11 cellular contexts compared by ENCODE assay signal in the genomic region with DNA sequence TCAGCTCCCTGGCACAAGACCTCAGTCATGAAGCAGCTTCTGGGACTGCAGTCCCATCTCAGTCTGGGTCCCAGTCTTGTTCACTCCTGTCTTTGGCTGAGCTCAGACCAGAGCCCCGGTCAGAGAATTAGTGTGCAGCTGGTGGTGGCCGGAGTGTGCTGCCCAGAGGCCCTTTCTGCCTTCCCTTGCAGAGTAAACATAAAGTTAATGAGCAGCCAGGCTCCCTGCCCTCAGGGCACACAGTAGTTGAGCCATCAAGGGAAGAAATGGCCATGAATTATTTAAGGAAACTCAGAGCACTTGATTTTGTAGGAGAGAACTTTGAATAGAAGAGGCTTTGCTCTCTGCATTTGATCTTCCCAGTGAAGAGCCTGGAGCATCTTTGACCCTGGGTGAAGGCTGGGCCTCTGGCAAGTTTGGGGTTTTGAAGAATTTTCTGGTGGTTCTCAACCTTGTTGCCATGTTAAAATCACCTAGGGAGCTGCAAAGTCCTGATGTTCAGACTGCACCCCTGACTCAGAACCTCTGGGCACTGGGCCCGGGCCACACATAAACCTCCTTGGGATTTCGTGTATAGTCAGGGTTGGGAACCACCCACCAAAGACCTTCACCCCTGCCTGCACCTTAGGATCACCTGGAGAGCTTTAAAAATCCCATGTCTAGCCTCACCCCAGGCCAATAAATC. TPM values are rescaled to one million over a fixed set of nuclear protein-coding genes. Genes with fewer than 3 reads are reported as not detected.
DNase-seq lines count a peak whose midpoint lies in the region; TF ChIP-seq lines count a peak whose summit lies in the region.
"Had no signal": no experiment of that assay in that cellular context is flagged by ENCODE, and none has a peak within 500 bp of the region (broad histone marks: within the 10 kb centered on the region; RNA-seq: fewer than 3 reads in every experiment).

No MANE protein-coding gene starts in this region.

- no peaks in the 10 kb centered on the region for H3K9me3 ChIP-seq in transverse colon
- H3K9me3 ChIP-seq in sigmoid colon, result no peaks in the 10 kb centered on the region

- H3K27ac ChIP-seq in transverse colon (no peak overlapping the region), sigmoid colon (no peak overlapping the region)
- H3K27ac ChIP-seq: HL-60 had no signal

- peaks cover 81% of the 10 kb centered on the region for H3K4me1 Mint-ChIP-seq in activated naive CD8-positive, alpha-beta T cell (ENCODE audit: low read depth)
- peaks cover 70% of the 10 kb centered on the region for H3K4me1 Mint-ChIP-seq in activated naive CD8-positive, alpha-beta T cell treated with anti-CD3 and anti-CD28 coated beads for 36 hours

- TF ChIP-seq POLR2A in transverse colon (IDR thresholded peaks at IDR 0.05), result no peak
- no peak for TF ChIP-seq POLR2A in sigmoid colon (IDR thresholded peaks at IDR 0.05)

- 44% methylated on average over 4 of the region's 4 CpGs; no CpG with 5 or more reads in 1 of the 2 donors for WGBS in transverse colon (ENCODE audit: low coverage in 1 of 2), 2 donors
- WGBS in sigmoid colon, 2 donors, result 19 to 73% methylated on average over 4 of the region's 4 CpGs

- H3K4me3 Mint-ChIP-seq in activated naive CD8-positive, alpha-beta T cell, result peak overlapping the region; percentile 71
- H3K4me3 Mint-ChIP-seq in activated naive CD8-positive, alpha-beta T cell treated with anti-CD3 and anti-CD28 coated beads for 36 hours, result no peak overlapping the region

- no peak for TF ChIP-seq CTCF in transverse colon (IDR thresholded peaks at IDR 0.05)
- no peak for TF ChIP-seq CTCF in sigmoid colon (IDR thresholded peaks at IDR 0.05)
- no peak for TF ChIP-seq CTCF in GM20000 (IDR thresholded peaks at IDR 0.05; ENCODE audit: extremely low read depth, missing control alignments)

- no peaks in the 10 kb centered on the region for H3K27me3 Mint-ChIP-seq in activated naive CD8-positive, alpha-beta T cell
- no peaks in the 10 kb centered on the region for H3K27me3 Mint-ChIP-seq in activated naive CD8-positive, alpha-beta T cell treated with anti-CD3 and anti-CD28 coated beads for 36 hours

- no peak for DNase-seq in activated naive CD8-positive, alpha-beta T cell treated with anti-CD3 and anti-CD28 coated beads for 36 hours
- DNase-seq in RPMI7951 (ENCODE audit: low read depth) (peak; percentile 84), kidney glomerular epithelial cell (lab: John Stamatoyannopoulos, UW) (peak; percentile 57), transverse colon (peak; percentile 26), sigmoid colon (no peak), middle frontal gyrus (ENCODE audit: extremely low spot score, low spot score) (no peak), GM20000 (ENCODE audit: low spot score) (no peak)
- DNase-seq: NCI-H2029 treated with DMSO at 0.1 percent for 48 hours, SIG-M5 had no signal

- no peaks in the 10 kb centered on the region for H3K9me3 Mint-ChIP-seq in activated naive CD8-positive, alpha-beta T cell (ENCODE audit: low read depth)
- no peaks in the 10 kb centered on the region for H3K9me3 Mint-ChIP-seq in activated naive CD8-positive, alpha-beta T cell treated with anti-CD3 and anti-CD28 coated beads for 36 hours

- H3K27ac Mint-ChIP-seq in activated naive CD8-positive, alpha-beta T cell, result peak overlapping the region; percentile 92
- H3K27ac Mint-ChIP-seq in activated naive CD8-positive, alpha-beta T cell treated with anti-CD3 and anti-CD28 coated beads for 36 hours, result no peak overlapping the region

- TF ChIP-seq EP300 in transverse colon (IDR thresholded peaks at IDR 0.05; ENCODE audit: low read depth), result no peak
- TF ChIP-seq EP300 in sigmoid colon (IDR thresholded peaks at IDR 0.05), result no peak

- H3K4me3 ChIP-seq in transverse colon (no peak overlapping the region), sigmoid colon (no peak overlapping the region)

- H3K27me3 ChIP-seq in transverse colon (no peaks in the 10 kb centered on the region), sigmoid colon (no peaks in the 10 kb centered on the region)

- H3K4me1 ChIP-seq in transverse colon, result peaks cover 0 to 40% (median 17%) of the 10 kb centered on the region in 4 donors
- H3K4me1 ChIP-seq in sigmoid colon, result peaks cover 0 to 48% (median 19%) of the 10 kb centered on the region in 4 donors

- H3K36me3 ChIP-seq in transverse colon (no peaks in the 10 kb centered on the region), sigmoid colon (peaks cover 0 to 17% (median 0%) of the 10 kb centered on the region in 4 donors)

- in situ Hi-C loops in transverse colon (cut with MboI; ENCODE audit: low pct_ligation_motif_present in 1 of 4, low pct_unique_long_range_greater_than_20kb in 1 of 4, low sequenced_read_pairs in 3 of 4), result no loop called here

- intact Hi-C loops in transverse colon (cut with DNase I; ENCODE audit: low total_unique reads), result no loop called here
- intact Hi-C loops in sigmoid colon (cut with DNase I), result no loop called here

- H3K36me3 Mint-ChIP-seq in activated naive CD8-positive, alpha-beta T cell, result peaks cover 8% of the 10 kb centered on the region
- H3K36me3 Mint-ChIP-seq in activated naive CD8-positive, alpha-beta T cell treated with anti-CD3 and anti-CD28 coated beads for 36 hours, result peaks cover 10% of the 10 kb centered on the region

RNA-seq across cellular contexts. Expression of gene SELENON, which starts 26.4 kb away (rescaled TPM):
- 10 to 100 TPM; 15.0 to 15.6 TPM for total RNA-seq in activated naive CD8-positive, alpha-beta T cell treated with anti-CD3 and anti-CD28 coated beads for 36 hours
- total RNA-seq in RPMI7951 (2014; rRNA removed; shearing (Covaris generic)), result 41.3 and 43.5 TPM in 2 replicates
- total RNA-seq in transverse colon (10 to 100 TPM; 17.1 to 68.1 (median 24.4) TPM), sigmoid colon (10 to 100 TPM; 15.5 to 37.4 (median 19.7) TPM)
- 10 to 100 TPM in 1 of 3 donors, 1 to 10 TPM in 2; 4.6 to 28.9 (median 6.6) TPM for polyA plus RNA-seq in sigmoid colon

RNA-seq across cellular contexts. Expression of gene MTFR1L, which starts 46.2 kb away (rescaled TPM):
- 10 to 100 TPM; 23.3 to 23.4 TPM for total RNA-seq in activated naive CD8-positive, alpha-beta T cell treated with anti-CD3 and anti-CD28 coated beads for 36 hours
- total RNA-seq in RPMI7951 (2014; rRNA removed; shearing (Covaris generic)), result 54.4 and 56.4 TPM in 2 replicates
- total RNA-seq in transverse colon (100 to 1,000 TPM in 1 of 4 donors, 10 to 100 TPM in 3; 73.2 to 125 (median 93.6) TPM), sigmoid colon (100 to 1,000 TPM; 106 to 150 (median 121) TPM)
- 10 to 100 TPM; 26.1 to 38.4 (median 36.1) TPM for polyA plus RNA-seq in sigmoid colon

Comparison
In these comparisons a context has a peak if more than half of its experiments do, and no peak if none do; other contexts are left out.
1. DNase-seq: peak in RPMI7951 (single experiment), kidney glomerular epithelial cell (single experiment) and transverse colon (single experiment); none in activated naive CD8-positive, alpha-beta T cell treated with anti-CD3 and anti-CD28 coated beads for 36 hours (single experiment), sigmoid colon (single experiment), middle frontal gyrus (single experiment) and GM20000 (single experiment).